8 cellular contexts compared by ENCODE assay signal in the genomic region with DNA sequence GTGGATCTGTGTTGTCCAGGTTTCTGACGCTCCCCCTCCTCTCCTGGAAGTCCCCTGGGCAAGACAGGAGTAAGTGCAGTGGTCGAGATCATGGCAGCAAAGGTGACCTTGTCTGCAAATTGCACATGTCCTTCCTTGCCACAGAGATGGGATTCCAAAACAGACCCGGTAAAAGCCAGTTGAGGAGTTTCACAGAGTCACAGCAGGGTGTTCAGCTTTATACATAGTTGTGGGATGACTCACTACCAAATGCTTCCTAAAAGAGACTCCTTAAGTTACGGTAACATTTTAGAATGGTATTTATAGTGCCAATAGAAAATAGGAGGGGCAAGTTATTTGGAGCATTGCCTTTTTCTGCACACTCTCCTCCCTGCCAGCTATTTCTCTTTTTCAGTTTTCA.
A peak's percentile ranks its signal among the peaks of the same experiment; 100 is the strongest.
DNase-seq lines count a peak whose midpoint lies in the region; ATAC-seq and TF ChIP-seq lines count a peak whose summit lies in the region.

No MANE protein-coding gene starts in this region.

- H3K4me1 ChIP-seq in hepatocyte (ENCODE audit: insufficient read depth) = peaks cover 12% of the 10 kb centered on the region

- H3K4me2 ChIP-seq in hepatocyte = peak overlapping the region; percentile 48

- no peak overlapping the region for H3K4me3 Mint-ChIP-seq in WTC11
- H3K4me3 Mint-ChIP-seq in stimulated activated naive B cell treated with anti-CD40 and anti-IgM and Interleukin-4, amounts not matched to agents 10 μg/mL and 1 μg/mL and 100 μg/mL, for 72 hours = peak overlapping the region; percentile 45 to 60

- H3K27ac ChIP-seq in hepatocyte = peak overlapping the region; percentile 67

- peak overlapping the region; percentile 29 for H2AFZ ChIP-seq in hepatocyte

- ATAC-seq in HG03025 (IDR thresholded peaks at IDR 0.05; ENCODE audit: low FRiP score, unreplicated experiment) (peak; percentile 61), WTC11 (peak; percentile 84), GM18873 (IDR thresholded peaks at IDR 0.05; ENCODE audit: low FRiP score, unreplicated experiment) (no peak)
- ATAC-seq in stimulated activated naive B cell treated with anti-CD40 and anti-IgM and Interleukin-4, amounts not matched to agents 10 μg/mL and 1 μg/mL and 100 μg/mL, for 72 hours (replicated peaks) = peak; percentile 93 to 94

- no peaks in the 10 kb centered on the region for H3K27me3 ChIP-seq in hepatocyte

- H3K9me3 Mint-ChIP-seq in WTC11 = 0 out of 2 replicates have a peak, but pooled peaks cover 5% of the 10 kb centered on the region
- H3K9me3 Mint-ChIP-seq in stimulated activated naive B cell treated with anti-CD40 and anti-IgM and Interleukin-4, amounts not matched to agents 10 μg/mL and 1 μg/mL and 100 μg/mL, for 72 hours = peaks cover 0 to 2% of the 10 kb centered on the region in 2 donors

- H3K27ac Mint-ChIP-seq in WTC11 = peak overlapping the region; percentile 96
- peak overlapping the region; percentile 75 for H3K27ac Mint-ChIP-seq in stimulated activated naive B cell treated with anti-CD40 and anti-IgM and Interleukin-4, amounts not matched to agents 10 μg/mL and 1 μg/mL and 100 μg/mL, for 72 hours

- intact Hi-C loops in lower leg skin (cut with DNase I; ENCODE audit: low total_unique reads) = loop anchor here (5.0 kb wide), 1 partner anchor 1512 kb away; no protein-coding TSS in a partner anchor

- H4K20me1 ChIP-seq in hepatocyte (ENCODE audit: insufficient read depth, poor library complexity, severe bottlenecking) = no peaks in the 10 kb centered on the region

- no peaks in the 10 kb centered on the region for H3K79me2 ChIP-seq in hepatocyte

- no peaks in the 10 kb centered on the region for H3K9me2 ChIP-seq in hepatocyte (replicated peaks; ENCODE audit: insufficient read depth)

- H3K36me3 ChIP-seq in hepatocyte (replicated peaks; ENCODE audit: insufficient read depth, low read depth) = no peaks in the 10 kb centered on the region

- H3K4me1 Mint-ChIP-seq in WTC11 = peaks cover 28% of the 10 kb centered on the region
- H3K4me1 Mint-ChIP-seq in stimulated activated naive B cell treated with anti-CD40 and anti-IgM and Interleukin-4, amounts not matched to agents 10 μg/mL and 1 μg/mL and 100 μg/mL, for 72 hours = peaks cover 19 to 24% of the 10 kb centered on the region in 2 donors

- no peaks in the 10 kb centered on the region for H3K36me3 Mint-ChIP-seq in WTC11
- H3K36me3 Mint-ChIP-seq in stimulated activated naive B cell treated with anti-CD40 and anti-IgM and Interleukin-4, amounts not matched to agents 10 μg/mL and 1 μg/mL and 100 μg/mL, for 72 hours = no peaks in the 10 kb centered on the region

- CTCF ChIA-PET in WTC11 (lab: Charles Lee) = interaction anchor here (1.0 kb wide), 1 partner anchor 14 kb away, joined by 3 read pairs; no protein-coding TSS in a partner anchor

- no peak overlapping the region for H3K4me3 ChIP-seq in hepatocyte
- H3K4me3 ChIP-seq in lower leg skin (ENCODE audit: low read depth, poor library complexity, severe bottlenecking) = no peak overlapping the region

- no peaks in the 10 kb centered on the region for H3K27me3 Mint-ChIP-seq in WTC11 (ENCODE audit: low read depth)
- peaks cover 0 to 6% of the 10 kb centered on the region in 2 donors for H3K27me3 Mint-ChIP-seq in stimulated activated naive B cell treated with anti-CD40 and anti-IgM and Interleukin-4, amounts not matched to agents 10 μg/mL and 1 μg/mL and 100 μg/mL, for 72 hours

- no peaks in the 10 kb centered on the region for H3K9me3 ChIP-seq in hepatocyte (ENCODE audit: low read depth)

- POLR2A ChIA-PET in WTC11 (lab: Charles Lee) = interaction anchor here (0.8 kb wide), 1 partner anchor 72 kb away, joined by 3 read pairs; no protein-coding TSS in a partner anchor

- TF ChIP-seq CTCF in WTC11 (IDR thresholded peaks at IDR 0.05) = no peak
- TF ChIP-seq CTCF in hepatocyte (IDR thresholded peaks at IDR 0.05; ENCODE audit: poor library complexity) = no peak
- no peak for TF ChIP-seq CTCF in lower leg skin (IDR thresholded peaks at IDR 0.05)
- no peak for TF ChIP-seq CTCF in GM20000 (IDR thresholded peaks at IDR 0.05; ENCODE audit: extremely low read depth, missing control alignments)

- WGBS in hepatocyte (ENCODE audit: low lambda C conversion rate, missing lambda C conversion rate) = 21% methylated on average over 4 of the region's 4 CpGs
- 7 to 8% methylated on average over 4 of the region's 4 CpGs for WGBS in lower leg skin, 2 donors

- peak; percentile 72 for DNase-seq in AG08396 (ENCODE audit: low spot score)
- peak; percentile 21 for DNase-seq in WTC11 (ENCODE audit: low spot score)
- peak; percentile 50 for DNase-seq in hepatocyte (ENCODE audit: low spot score)
- no peak for DNase-seq in stimulated activated naive B cell treated with anti-CD40 and anti-IgM and Interleukin-4, amounts not matched to agents 10 μg/mL and 1 μg/mL and 100 μg/mL, for 72 hours
- no peak for DNase-seq in lower leg skin (ENCODE audit: low spot score in 2 of 2)
- DNase-seq in GM20000 (ENCODE audit: low spot score) = no peak

- no peak for TF ChIP-seq POLR2A in lower leg skin (IDR thresholded peaks at IDR 0.05)

TF ChIP-seq in WTC11, 78 proteins besides CTCF, POLR2A, EP300 and RAD21:
- TF ChIP-seq NFE2L1 (CRISPR knock-in tag; IDR thresholded peaks at IDR 0.05) = no peak
- peak; percentile 55; the same call in 1 of the 2 replicates for TF ChIP-seq TEAD1 (CRISPR knock-in tag; IDR thresholded peaks at IDR 0.05)
- no peak for TF ChIP-seq PRRX2 (CRISPR knock-in tag; IDR thresholded peaks at IDR 0.05)
- TF ChIP-seq EMX1 (CRISPR knock-in tag; IDR thresholded peaks at IDR 0.05) = no peak

Comparison
In these comparisons a context has a peak if more than half of its experiments do, and no peak if none do; other contexts are left out.
1. DNase-seq: peak in AG08396 (single experiment), WTC11 (single experiment) and hepatocyte (single experiment); none in stimulated activated naive B cell treated with anti-CD40 and anti-IgM and Interleukin-4, amounts not matched to agents 10 μg/mL and 1 μg/mL and 100 μg/mL, for 72 hours (single experiment), lower leg skin (0 of 2) and GM20000 (single experiment).